In the genomic region with DNA sequence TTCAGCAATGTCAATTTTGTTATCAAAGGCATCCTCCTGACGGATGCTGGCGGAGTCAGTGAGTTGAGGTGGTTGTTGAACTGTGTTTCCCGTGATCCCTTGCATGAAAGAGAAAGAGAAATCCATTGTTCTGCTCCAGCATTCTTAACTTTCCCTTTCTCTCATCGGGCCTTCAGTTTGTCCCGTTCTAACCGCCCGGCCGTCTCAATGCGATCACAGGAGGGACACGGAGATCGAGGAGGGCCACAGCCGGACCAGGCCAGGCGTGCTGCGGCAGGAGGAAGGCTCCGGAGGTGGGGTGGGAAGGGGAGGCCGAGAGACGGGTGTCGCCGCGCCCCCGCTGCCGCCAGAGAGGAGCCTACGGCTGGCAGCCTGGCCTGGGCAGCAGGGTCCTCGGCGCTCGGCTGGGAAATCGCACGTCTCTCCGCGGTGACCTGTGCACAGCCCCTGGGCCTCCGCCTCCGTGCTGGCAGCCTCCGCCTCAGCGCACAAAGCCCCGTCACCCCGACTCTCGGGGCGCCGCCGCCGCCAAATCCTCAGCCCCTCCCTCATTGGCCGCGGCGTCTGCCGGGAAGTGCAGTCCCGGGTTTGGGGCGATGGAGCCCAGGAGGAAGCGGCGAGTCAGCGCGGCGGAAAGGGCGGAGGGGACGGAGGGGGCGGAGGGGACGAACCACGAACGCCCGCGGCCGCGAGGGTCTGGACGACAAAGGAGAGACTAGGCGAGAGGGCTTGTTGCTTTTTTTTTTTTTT, we compare ENCODE assay signal across 8 cellular contexts. TPM values are rescaled to one million over a fixed set of nuclear protein-coding genes. Genes with fewer than 3 reads are reported as not detected.
A peak's percentile ranks its signal among the peaks of the same experiment; 100 is the strongest.
DNase-seq lines count a peak whose midpoint lies in the region; ATAC-seq and TF ChIP-seq lines count a peak whose summit lies in the region.

No MANE protein-coding gene starts in this region.

- ATAC-seq in GM21737 (IDR thresholded peaks at IDR 0.05; ENCODE audit: unreplicated experiment), result peak; percentile 54

- peaks cover 1% of the 10 kb centered on the region for H3K27me3 Mint-ChIP-seq in activated T-cell treated with anti-CD3 and anti-CD28 coated beads, Interleukin-2, amount 50 U/mL, for 24 hours

- H3K4me1 Mint-ChIP-seq in activated T-cell treated with anti-CD3 and anti-CD28 coated beads, Interleukin-2, amount 50 U/mL, for 24 hours (ENCODE audit: low read depth), result peaks cover 18% of the 10 kb centered on the region

- peak; percentile 61 for DNase-seq in DMS153 treated with DMSO at 0.1 percent for 48 hours (lab: John Stamatoyannopoulos, UW; ENCODE audit: unreplicated experiment)
- DNase-seq in NCI-H748 treated with DMSO at 0.1 percent for 48 hours (lab: John Stamatoyannopoulos, UW), result peak; percentile 15
- peak; percentile 87 for DNase-seq in activated T-cell treated with anti-CD3 and anti-CD28 coated beads, Interleukin-2, amount 50 U/mL, for 24 hours
- DNase-seq in erythroblast (lab: John Stamatoyannopoulos, UW), result peak; percentile 68 to 71
- DNase-seq in mucosa of gallbladder (ENCODE audit: low spot score), result peak; percentile 75
- peak; percentile 27 to 47 for DNase-seq in stimulated activated CD8-positive, alpha-beta memory T cell treated with anti-CD3 and anti-CD28 coated beads, Interleukin-4, amount 100 ng/mL, for 1 hour (ENCODE audit: low read depth in 2 of 2, low spot score in 1 of 2)
- no peak for DNase-seq in GOT3 (lab: John Stamatoyannopoulos, UW)

- peak overlapping the region; percentile 97 for H3K27ac Mint-ChIP-seq in activated T-cell treated with anti-CD3 and anti-CD28 coated beads, Interleukin-2, amount 50 U/mL, for 24 hours

- TF ChIP-seq POLR2A in erythroblast (IDR thresholded peaks at IDR 0.05; ENCODE audit: low read length), result peak; percentile 35

- peak overlapping the region; percentile 84 for H3K4me3 Mint-ChIP-seq in activated T-cell treated with anti-CD3 and anti-CD28 coated beads, Interleukin-2, amount 50 U/mL, for 24 hours

- no peaks in the 10 kb centered on the region for H3K36me3 Mint-ChIP-seq in activated T-cell treated with anti-CD3 and anti-CD28 coated beads, Interleukin-2, amount 50 U/mL, for 24 hours (ENCODE audit: low read depth)

- H3K9me3 Mint-ChIP-seq in activated T-cell treated with anti-CD3 and anti-CD28 coated beads, Interleukin-2, amount 50 U/mL, for 24 hours, result no peaks in the 10 kb centered on the region

RNA-seq across cellular contexts. Expression of gene SOST, which starts 38.1 kb away (rescaled TPM):
- total RNA-seq in mucosa of gallbladder, result not detected

RNA-seq across cellular contexts. Expression of gene DUSP3, which starts 58.3 kb away (rescaled TPM):
- 127 TPM for total RNA-seq in mucosa of gallbladder

RNA-seq across cellular contexts. Expression of gene MEOX1, which starts 58.8 kb away (rescaled TPM):
- 5.0 TPM for total RNA-seq in mucosa of gallbladder

RNA-seq across cellular contexts. Expression of gene CFAP97D1, which starts 59.7 kb away (rescaled TPM):
- total RNA-seq in mucosa of gallbladder, result not detected
